Comparison of ENCODE assay signal across 11 cellular contexts in the genomic region with DNA sequence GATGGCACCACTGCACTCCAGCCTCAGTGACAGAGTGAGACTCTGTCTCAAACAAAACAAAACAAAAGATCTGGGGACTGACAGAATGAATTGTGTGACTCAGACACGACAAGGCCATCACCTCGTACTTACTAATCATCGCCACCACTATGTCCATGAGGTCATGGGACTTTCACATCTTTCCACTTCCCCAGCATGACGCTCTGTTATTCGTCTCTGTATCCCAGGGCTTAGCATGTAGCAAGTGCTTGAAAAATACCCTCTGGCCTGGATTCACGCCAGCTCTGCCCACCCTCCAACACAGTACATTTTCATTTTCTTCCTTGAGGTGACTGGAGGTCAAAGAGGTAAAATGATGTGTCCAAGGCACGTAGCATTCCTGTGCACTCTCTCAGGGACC. TPM values are rescaled to one million over a fixed set of nuclear protein-coding genes. Genes with fewer than 3 reads are reported as not detected.
DNase-seq lines count a peak whose midpoint lies in the region; ATAC-seq lines count a peak whose summit lies in the region.
"Had no signal": no experiment of that assay in that cellular context is flagged by ENCODE, and none has a peak within 500 bp of the region (broad histone marks: within the 10 kb centered on the region; RNA-seq: fewer than 3 reads in every experiment).

No MANE protein-coding gene starts in this region.

- H3K27me3 Mint-ChIP-seq in activated T-helper 17 cell treated with anti-CD3 and anti-CD28 coated beads, Interleukin-2, amount 50 U/mL, for 72 hours = no peaks in the 10 kb centered on the region

- peak overlapping the region; percentile 96 for H3K27ac Mint-ChIP-seq in activated T-helper 17 cell treated with anti-CD3 and anti-CD28 coated beads, Interleukin-2, amount 50 U/mL, for 72 hours

- H3K4me3 Mint-ChIP-seq in activated T-helper 17 cell treated with anti-CD3 and anti-CD28 coated beads, Interleukin-2, amount 50 U/mL, for 72 hours = peak overlapping the region; percentile 65

- H3K9me3 Mint-ChIP-seq in activated T-helper 17 cell treated with anti-CD3 and anti-CD28 coated beads, Interleukin-2, amount 50 U/mL, for 72 hours = peaks cover 3% of the 10 kb centered on the region

- ATAC-seq in HG03280 (IDR thresholded peaks at IDR 0.05; ENCODE audit: unreplicated experiment) (peak; percentile 70), HG02588 (IDR thresholded peaks at IDR 0.05; ENCODE audit: unreplicated experiment) (no peak)
- ATAC-seq in activated T-helper 17 cell treated with anti-CD3 and anti-CD28 coated beads, Interleukin-2, amount 50 U/mL, for 72 hours (replicated peaks) = peak; percentile 87

- peak; percentile 29 for DNase-seq in EL
- peak; percentile 49 to 56 (median 55) for DNase-seq in stimulated activated CD4-positive, alpha-beta T cell treated with anti-CD3 and anti-CD28 coated beads, Interleukin-12 subunit alpha, Interleukin-12 subunit beta, amount 100 ng/mL, for 48 hours (ENCODE audit: low read depth in 2 of 3, low spot score in 1 of 3)
- no peak for DNase-seq in HuH-7 (ENCODE audit: low spot score)
- DNase-seq in LoVo (ENCODE audit: low spot score) = no peak
- no peak for DNase-seq in NOMO-1 treated with dmso at 0.1 percent for 144 hours (lab: John Stamatoyannopoulos, UW; ENCODE audit: unreplicated experiment)
- DNase-seq: activated gamma-delta T cell treated with Interleukin-2 at 50 U/mL for 16 hours, mesendoderm, NCI-H510A treated with DMSO at 0.1 percent for 48 hours had no signal

- H3K4me1 Mint-ChIP-seq in activated T-helper 17 cell treated with anti-CD3 and anti-CD28 coated beads, Interleukin-2, amount 50 U/mL, for 72 hours = peaks cover 40% of the 10 kb centered on the region

- H3K36me3 Mint-ChIP-seq in activated T-helper 17 cell treated with anti-CD3 and anti-CD28 coated beads, Interleukin-2, amount 50 U/mL, for 72 hours (ENCODE audit: low read depth) = peaks cover 22% of the 10 kb centered on the region

RNA-seq across cellular contexts. Expression of gene FGD2, which starts 27.8 kb away (rescaled TPM):
- total RNA-seq in activated T-helper 17 cell treated with anti-CD3 and anti-CD28 coated beads, Interleukin-2, amount 50 U/mL, for 72 hours = 1 to 10 TPM; 5.3 to 8.3 TPM

RNA-seq across cellular contexts. Expression of gene MTCH1, which starts 47.3 kb away (rescaled TPM):
- total RNA-seq in activated T-helper 17 cell treated with anti-CD3 and anti-CD28 coated beads, Interleukin-2, amount 50 U/mL, for 72 hours = 100 to 1,000 TPM in 1 of 2 donors, 10 to 100 TPM in 1; 97.9 to 133 TPM

Comparison
In these comparisons a context has a peak if more than half of its experiments do, and no peak if none do; other contexts are left out.
1. DNase-seq: peak in EL (single experiment) and stimulated activated CD4-positive, alpha-beta T cell treated with anti-CD3 and anti-CD28 coated beads, Interleukin-12 subunit alpha, Interleukin-12 subunit beta, amount 100 ng/mL, for 48 hours (3 of 3); none in HuH-7 (single experiment), LoVo (single experiment) and NOMO-1 treated with dmso at 0.1 percent for 144 hours (single experiment).